8 cellular contexts compared by ENCODE assay signal in the genomic region with DNA sequence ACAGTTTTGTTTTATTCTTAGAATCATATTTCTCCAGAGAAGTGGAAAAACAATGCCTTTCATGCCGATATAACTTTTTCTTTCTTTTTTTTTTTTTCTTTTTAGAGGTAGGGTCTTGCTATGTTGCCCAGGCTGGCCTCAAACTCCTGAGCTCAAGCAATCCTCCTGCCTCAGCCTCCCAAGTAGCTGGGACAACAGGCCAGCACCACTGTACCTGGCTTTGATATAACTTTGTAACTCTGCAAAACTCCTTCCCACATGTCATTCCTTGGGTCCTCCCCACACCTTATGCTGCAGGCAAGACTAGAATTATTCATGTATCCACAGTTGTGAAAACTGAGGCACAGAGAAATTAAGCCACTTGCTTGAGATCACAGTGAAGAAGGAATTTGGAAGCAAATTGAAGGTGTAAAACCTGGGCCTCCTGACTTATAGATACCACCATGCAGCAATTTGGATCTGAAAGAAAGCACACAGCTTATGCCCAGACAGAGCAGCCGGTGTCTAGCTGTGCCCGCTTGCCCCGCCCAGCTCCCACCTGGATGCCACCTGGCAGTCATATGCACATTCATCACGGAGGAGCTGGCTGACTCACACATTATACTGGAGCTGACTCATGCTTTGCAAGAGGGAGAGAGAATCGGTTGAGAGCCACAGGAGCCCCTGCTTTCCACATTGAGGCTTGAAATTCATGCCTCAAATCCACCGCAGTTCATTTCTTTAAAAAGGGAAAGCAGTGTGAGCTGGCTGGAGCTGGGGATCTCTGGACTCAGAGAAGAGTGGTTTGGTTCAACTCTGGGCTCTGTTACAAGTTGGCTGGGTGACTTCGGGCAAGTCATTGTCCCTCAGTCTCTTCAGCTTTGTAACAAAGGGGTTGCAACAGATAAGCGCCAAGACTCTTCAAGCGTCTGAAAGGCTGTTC. TPM values are rescaled to one million over a fixed set of nuclear protein-coding genes. Genes with fewer than 3 reads are reported as not detected.
A peak's percentile ranks its signal among the peaks of the same experiment; 100 is the strongest.
DNase-seq lines count a peak whose midpoint lies in the region; ATAC-seq and TF ChIP-seq lines count a peak whose summit lies in the region.

No MANE protein-coding gene starts in this region.

- DNase-seq in activated naive CD4-positive, alpha-beta T cell treated with anti-CD3 and anti-CD28 coated beads for 36 hours: peak; percentile 21
- DNase-seq in activated naive CD4-positive, alpha-beta T cell treated with anti-CD3 and anti-CD28 coated beads, Interleukin-2, amount 10 ng/mL, durations not matched to agents 7 days and 5 days: no peak
- peak; percentile 99 for DNase-seq in NCI-H510A (lab: John Stamatoyannopoulos, UW)
- no peak for DNase-seq in chondrocyte (ENCODE audit: low spot score)
- DNase-seq in neuronal stem cell (ENCODE audit: low spot score): no peak
- DNase-seq in NCI-H82 (lab: John Stamatoyannopoulos, UW): no peak
- DNase-seq in BE2C: no peak

- H4K8ac ChIP-seq in neuronal stem cell (ENCODE audit: low read depth, low read length): no peak overlapping the region

- no peak overlapping the region for H2BK15ac ChIP-seq in neuronal stem cell (ENCODE audit: low read length)

- no peak overlapping the region for H3K14ac ChIP-seq in neuronal stem cell (ENCODE audit: low read length)

- no peak overlapping the region for H3K4me3 Mint-ChIP-seq in activated naive CD4-positive, alpha-beta T cell treated with anti-CD3 and anti-CD28 coated beads for 36 hours
- no peak overlapping the region for H3K4me3 Mint-ChIP-seq in activated naive CD4-positive, alpha-beta T cell treated with anti-CD3 and anti-CD28 coated beads, Interleukin-2, amount 10 ng/mL, durations not matched to agents 7 days and 5 days
- no peak overlapping the region for H3K4me3 Mint-ChIP-seq in chondrocyte (ENCODE audit: unreplicated experiment)

- no peak overlapping the region for H3K23ac ChIP-seq in neuronal stem cell (ENCODE audit: low read depth, low read length, poor library complexity)

- WGBS in neuronal stem cell (ENCODE audit: extremely low coverage in 2 of 2, insufficient read length in 2 of 2, insufficient replicate concordance in 1 of 2), 2 donors: no CpG with 5 or more reads among the region's 10 CpGs

- no peaks in the 10 kb centered on the region for H3K36me3 Mint-ChIP-seq in activated naive CD4-positive, alpha-beta T cell treated with anti-CD3 and anti-CD28 coated beads for 36 hours (ENCODE audit: low read depth)
- no peaks in the 10 kb centered on the region for H3K36me3 Mint-ChIP-seq in activated naive CD4-positive, alpha-beta T cell treated with anti-CD3 and anti-CD28 coated beads, Interleukin-2, amount 10 ng/mL, durations not matched to agents 7 days and 5 days
- H3K36me3 Mint-ChIP-seq in chondrocyte (ENCODE audit: low read depth): no peaks in the 10 kb centered on the region

- H3K27ac ChIP-seq in neuronal stem cell (replicated peaks; ENCODE audit: low read length): no peak overlapping the region

- H3K79me1 ChIP-seq in neuronal stem cell (ENCODE audit: low read depth, low read length): no peaks in the 10 kb centered on the region

- H4K91ac ChIP-seq in neuronal stem cell (ENCODE audit: low read depth, low read length, poor library complexity): no peak overlapping the region

- H3K27me3 Mint-ChIP-seq in activated naive CD4-positive, alpha-beta T cell treated with anti-CD3 and anti-CD28 coated beads for 36 hours (ENCODE audit: low read depth): no peaks in the 10 kb centered on the region
- peaks cover 25% of the 10 kb centered on the region for H3K27me3 Mint-ChIP-seq in activated naive CD4-positive, alpha-beta T cell treated with anti-CD3 and anti-CD28 coated beads, Interleukin-2, amount 10 ng/mL, durations not matched to agents 7 days and 5 days
- H3K27me3 Mint-ChIP-seq in chondrocyte (ENCODE audit: low read depth): no peaks in the 10 kb centered on the region

- intact Hi-C loops in activated naive CD4-positive, alpha-beta T cell treated with anti-CD3 and anti-CD28 coated beads for 36 hours (cut with micrococcal nuclease): no loop called here

- TF ChIP-seq CTCF in chondrocyte (IDR thresholded peaks at IDR 0.05) (no peak), BE2C (IDR thresholded peaks at IDR 0.05; ENCODE audit: low read depth, low read length) (no peak)

- no peak overlapping the region for H2BK12ac ChIP-seq in neuronal stem cell (ENCODE audit: low read length)

- no peaks in the 10 kb centered on the region for H3K9me3 ChIP-seq in neuronal stem cell (replicated peaks in 1 of 2; ENCODE audit: control insufficient read depth in 2 of 2, insufficient read depth in 1 of 2, low read depth in 1 of 2, low read length in 2 of 2)
- H3K9me3 ChIP-seq in BE2C: no peaks in the 10 kb centered on the region

- no peak overlapping the region for H2BK120ac ChIP-seq in neuronal stem cell (ENCODE audit: low read depth, low read length)

- peak overlapping the region; percentile 72 for H3K18ac ChIP-seq in neuronal stem cell (ENCODE audit: low read length)

- H3K27me3 ChIP-seq in neuronal stem cell (ENCODE audit: control insufficient read depth in 3 of 3, insufficient read depth in 3 of 3, low read depth in 1 of 3, low read length in 3 of 3): no peaks in the 10 kb centered on the region
- H3K27me3 ChIP-seq in BE2C: no peaks in the 10 kb centered on the region

- peaks cover 7% of the 10 kb centered on the region for H3K4me1 Mint-ChIP-seq in activated naive CD4-positive, alpha-beta T cell treated with anti-CD3 and anti-CD28 coated beads for 36 hours (ENCODE audit: low read depth)
- peaks cover 14% of the 10 kb centered on the region for H3K4me1 Mint-ChIP-seq in activated naive CD4-positive, alpha-beta T cell treated with anti-CD3 and anti-CD28 coated beads, Interleukin-2, amount 10 ng/mL, durations not matched to agents 7 days and 5 days
- peaks cover 40% of the 10 kb centered on the region for H3K4me1 Mint-ChIP-seq in chondrocyte (ENCODE audit: low read depth)

- no peak overlapping the region for H3K4me3 ChIP-seq in neuronal stem cell (ENCODE audit: low read length in 2 of 2)
- no peak overlapping the region for H3K4me3 ChIP-seq in BE2C (ENCODE audit: low read depth, low read length)

- no peak overlapping the region for H2AK5ac ChIP-seq in neuronal stem cell (ENCODE audit: low read depth, low read length)

- H3K9ac ChIP-seq in neuronal stem cell (ENCODE audit: low read depth, low read length, poor library complexity): no peak overlapping the region

- H3K9me3 Mint-ChIP-seq in activated naive CD4-positive, alpha-beta T cell treated with anti-CD3 and anti-CD28 coated beads for 36 hours: no peaks in the 10 kb centered on the region
- no peaks in the 10 kb centered on the region for H3K9me3 Mint-ChIP-seq in activated naive CD4-positive, alpha-beta T cell treated with anti-CD3 and anti-CD28 coated beads, Interleukin-2, amount 10 ng/mL, durations not matched to agents 7 days and 5 days
- no peaks in the 10 kb centered on the region for H3K9me3 Mint-ChIP-seq in chondrocyte (ENCODE audit: low read depth)

- peaks cover 18 to 21% of the 10 kb centered on the region in 2 donors for H3K4me1 ChIP-seq in neuronal stem cell (ENCODE audit: control insufficient read depth in 2 of 2, insufficient read depth in 1 of 2, low read depth in 1 of 2, low read length in 2 of 2)
- H3K4me1 ChIP-seq in BE2C: peaks cover 9% of the 10 kb centered on the region

- H2BK5ac ChIP-seq in neuronal stem cell (ENCODE audit: low read length): no peak overlapping the region

- CTCF ChIA-PET in activated naive CD4-positive, alpha-beta T cell treated with anti-CD3 and anti-CD28 coated beads for 36 hours (lab: Charles Lee): no interaction called here
- CTCF ChIA-PET in activated naive CD4-positive, alpha-beta T cell treated with anti-CD3 and anti-CD28 coated beads, Interleukin-2, amount 10 ng/mL, durations not matched to agents 7 days and 5 days (lab: Charles Lee): no interaction called here

- no peak overlapping the region for H3K4ac ChIP-seq in neuronal stem cell (ENCODE audit: low read length)

- ATAC-seq in HG03469 (IDR thresholded peaks at IDR 0.05; ENCODE audit: unreplicated experiment): no peak

- H2AFZ ChIP-seq in neuronal stem cell (ENCODE audit: low read length): no peak overlapping the region

- H3K4me2 ChIP-seq in neuronal stem cell (ENCODE audit: insufficient read depth, low read length, poor library complexity, severe bottlenecking): no peak overlapping the region

- no peaks in the 10 kb centered on the region for H3K36me3 ChIP-seq in neuronal stem cell (replicated peaks in 1 of 2; ENCODE audit: control insufficient read depth in 2 of 2, insufficient read depth in 2 of 2, low read length in 2 of 2)
- H3K36me3 ChIP-seq in BE2C: no peaks in the 10 kb centered on the region

- H3K27ac Mint-ChIP-seq in activated naive CD4-positive, alpha-beta T cell treated with anti-CD3 and anti-CD28 coated beads for 36 hours: no peak overlapping the region
- no peak overlapping the region for H3K27ac Mint-ChIP-seq in activated naive CD4-positive, alpha-beta T cell treated with anti-CD3 and anti-CD28 coated beads, Interleukin-2, amount 10 ng/mL, durations not matched to agents 7 days and 5 days
- H3K27ac Mint-ChIP-seq in chondrocyte (ENCODE audit: unreplicated experiment): peak overlapping the region; percentile 93

RNA-seq across cellular contexts. Expression of gene SLC2A1, which starts 8.3 kb away (rescaled TPM):
- total RNA-seq in activated naive CD4-positive, alpha-beta T cell treated with anti-CD3 and anti-CD28 coated beads for 36 hours: 10 to 100 TPM; 21.2 to 22.7 TPM
- 141 to 192 TPM (median 190 TPM) in 3 replicates for total RNA-seq in chondrocyte
- polyA plus RNA-seq in neuronal stem cell (2013, experiment 1 of 2): 350 TPM
- 351 TPM for polyA plus RNA-seq in neuronal stem cell (2013, experiment 2 of 2)
- 40.9 TPM for polyA plus RNA-seq in BE2C (2012; ENCODE audit: insufficient read depth, insufficient read length, low read depth)

Comparison
In these comparisons a context has a peak if more than half of its experiments do, and no peak if none do; other contexts are left out.
1. DNase-seq: peak in activated naive CD4-positive, alpha-beta T cell treated with anti-CD3 and anti-CD28 coated beads for 36 hours (single experiment) and NCI-H510A (single experiment); none in activated naive CD4-positive, alpha-beta T cell treated with anti-CD3 and anti-CD28 coated beads, Interleukin-2, amount 10 ng/mL, durations not matched to agents 7 days and 5 days (single experiment), chondrocyte (single experiment), neuronal stem cell (single experiment), NCI-H82 (single experiment) and BE2C (single experiment).